In the genomic region with DNA sequence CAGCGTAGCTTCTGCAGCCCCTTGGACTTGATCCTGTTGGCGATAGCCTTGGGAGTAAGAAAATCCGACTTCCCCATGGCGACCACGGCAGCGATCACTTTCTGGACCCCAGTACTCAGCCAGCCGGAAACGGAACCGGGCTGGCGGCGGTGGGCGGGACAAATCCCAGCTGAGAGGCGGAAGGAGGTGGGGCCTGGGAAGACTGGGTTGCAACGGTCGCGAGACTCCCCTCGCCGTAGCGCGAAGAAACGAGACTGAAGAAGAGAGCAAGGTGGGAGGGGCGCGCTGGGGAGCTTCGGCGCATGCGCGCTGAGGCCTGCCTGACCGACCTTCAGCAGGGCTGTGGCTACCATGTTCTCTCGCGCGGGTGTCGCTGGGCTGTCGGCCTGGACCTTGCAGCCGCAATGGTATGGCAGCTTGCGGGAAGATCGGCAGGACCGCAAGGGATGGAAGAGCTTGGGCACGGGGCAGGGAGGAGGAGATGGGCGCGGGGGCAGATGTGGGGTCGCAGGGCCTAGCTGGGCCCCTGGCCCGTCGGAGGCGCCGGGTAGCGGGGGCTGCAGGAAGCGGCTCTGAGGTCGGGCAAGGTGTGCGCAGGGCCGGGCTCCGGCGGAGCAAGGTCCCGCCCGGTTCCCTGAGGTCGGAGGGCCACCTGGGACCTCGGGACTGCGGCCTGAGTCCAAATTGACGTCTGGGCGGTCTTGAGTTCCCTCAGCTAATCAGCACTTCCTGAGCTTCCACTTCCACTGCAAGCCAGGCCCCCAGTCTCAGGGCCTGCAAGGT, we compare ENCODE assay signal across 1 cellular context.
TF ChIP-seq lines count a peak whose summit lies in the region.

TSS of gene ATP5F1C (plus strand) at position 321 of the 783 bp plus-strand sequence. CDS start at position 352, 31 bp downstream.
A gene with protein sequence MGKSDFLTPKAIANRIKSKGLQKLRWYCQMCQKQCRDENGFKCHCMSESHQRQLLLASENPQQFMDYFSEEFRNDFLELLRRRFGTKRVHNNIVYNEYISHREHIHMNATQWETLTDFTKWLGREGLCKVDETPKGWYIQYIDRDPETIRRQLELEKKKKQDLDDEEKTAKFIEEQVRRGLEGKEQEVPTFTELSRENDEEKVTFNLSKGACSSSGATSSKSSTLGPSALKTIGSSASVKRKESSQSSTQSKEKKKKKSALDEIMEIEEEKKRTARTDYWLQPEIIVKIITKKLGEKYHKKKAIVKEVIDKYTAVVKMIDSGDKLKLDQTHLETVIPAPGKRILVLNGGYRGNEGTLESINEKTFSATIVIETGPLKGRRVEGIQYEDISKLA (minus strand): TSS at position 137 of the 783 bp plus-strand sequence. CDS start 60 bp downstream, at position 77.

TF ChIP-seq in IMR-90, 13 proteins besides CTCF, POLR2A, EP300 and RAD21 (continued from another document):
- TF ChIP-seq, protein P1, sequence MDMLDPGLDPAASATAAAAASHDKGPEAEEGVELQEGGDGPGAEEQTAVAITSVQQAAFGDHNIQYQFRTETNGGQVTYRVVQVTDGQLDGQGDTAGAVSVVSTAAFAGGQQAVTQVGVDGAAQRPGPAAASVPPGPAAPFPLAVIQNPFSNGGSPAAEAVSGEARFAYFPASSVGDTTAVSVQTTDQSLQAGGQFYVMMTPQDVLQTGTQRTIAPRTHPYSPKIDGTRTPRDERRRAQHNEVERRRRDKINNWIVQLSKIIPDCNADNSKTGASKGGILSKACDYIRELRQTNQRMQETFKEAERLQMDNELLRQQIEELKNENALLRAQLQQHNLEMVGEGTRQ (IDR thresholded peaks at IDR 0.05; ENCODE audit: low read depth, low read length) = no peak
- no peak for TF ChIP-seq FOS (IDR thresholded peaks at IDR 0.05; ENCODE audit: low read depth, low read length)
